Comparison of ENCODE assay signal across 21 cellular contexts in genomic region chr15:69498987-69499386, GRCh38.
"Had no signal": no experiment of that assay in that cellular context is flagged by ENCODE, and none has a peak within 500 bp of the region (broad histone marks: within the 10 kb centered on the region; RNA-seq: fewer than 3 reads in every experiment).

No MANE protein-coding gene starts in this region.

- H3K4me3 Mint-ChIP-seq: activated CD8-positive, alpha-beta T cell treated with anti-CD3 and anti-CD28 coated beads for 36 hours; activated naive CD8-positive, alpha-beta T cell; activated T-helper 1 cell treated with anti-CD3 and anti-CD28 coated beads, Interleukin-12 subunit alpha, Interleukin-12 subunit beta, Interleukin-2, Interleukin-4 antibody, amounts not matched to agents 30 ng/mL and 10 ng/mL and 1 ng/mL, durations not matched to agents 14 hours and 24 hours and 36 hours; T-helper 1 cell treated with Interleukin-12 subunit alpha and Interleukin-12 subunit beta and Interleukin-4 antibody, amounts not matched to agents 30 μg/mL and 1 μg/mL, for 36 hours had no signal

- H3K27me3 ChIP-seq: MG63, Peyer's patch had no signal

- H3K9me3 ChIP-seq: MG63, Peyer's patch had no signal

- H3K27ac Mint-ChIP-seq: activated CD8-positive, alpha-beta T cell treated with anti-CD3 and anti-CD28 coated beads for 36 hours; activated naive CD8-positive, alpha-beta T cell; activated T-helper 1 cell treated with anti-CD3 and anti-CD28 coated beads, Interleukin-12 subunit alpha, Interleukin-12 subunit beta, Interleukin-2, Interleukin-4 antibody, amounts not matched to agents 30 ng/mL and 10 ng/mL and 1 ng/mL, durations not matched to agents 14 hours and 24 hours and 36 hours; T-helper 1 cell treated with Interleukin-12 subunit alpha and Interleukin-12 subunit beta and Interleukin-4 antibody, amounts not matched to agents 30 μg/mL and 1 μg/mL, for 36 hours had no signal

- H3K27me3 Mint-ChIP-seq: activated CD8-positive, alpha-beta T cell treated with anti-CD3 and anti-CD28 coated beads for 36 hours; activated naive CD8-positive, alpha-beta T cell had no signal

- H3K27ac ChIP-seq: brain microvascular endothelial cell, KMS-11, Peyer's patch, RWPE1 had no signal

- H3K9me3 Mint-ChIP-seq: activated CD8-positive, alpha-beta T cell treated with anti-CD3 and anti-CD28 coated beads for 36 hours; activated T-helper 1 cell treated with anti-CD3 and anti-CD28 coated beads, Interleukin-12 subunit alpha, Interleukin-12 subunit beta, Interleukin-2, Interleukin-4 antibody, amounts not matched to agents 30 ng/mL and 10 ng/mL and 1 ng/mL, durations not matched to agents 14 hours and 24 hours and 36 hours; T-helper 1 cell treated with Interleukin-12 subunit alpha and Interleukin-12 subunit beta and Interleukin-4 antibody, amounts not matched to agents 30 μg/mL and 1 μg/mL, for 36 hours had no signal

- DNase-seq: activated CD4-positive, alpha-beta T cell treated with anti-CD3 and anti-CD28 coated beads for 4 hours; activated CD8-positive, alpha-beta memory T cell treated with anti-CD3 and anti-CD28 coated beads, Interleukin-2, amount 50 U/mL, for 4 hours; activated CD8-positive, alpha-beta T cell treated with anti-CD3 and anti-CD28 coated beads for 36 hours; activated effector memory CD4-positive, alpha-beta T cell treated with Interleukin-2 at 50 U/mL for 16 hours; activated naive CD4-positive, alpha-beta T cell; brain microvascular endothelial cell; caudate nucleus; MG63; NCI-H1105; NCI-H1436; NCI-H1694 treated with DMSO at 0.1 percent for 48 hours; NCI-H2081; NCI-H510A treated with DMSO at 0.1 percent for 48 hours; Peyer's patch; SHP77 had no signal

- ATAC-seq: activated CD4-positive, CD25-positive, alpha-beta regulatory T cell treated with anti-CD3 and anti-CD28 coated beads, Interleukin-2, amount 50 U/mL, for 24 hours; activated CD8-positive, alpha-beta T cell treated with anti-CD3 and anti-CD28 coated beads for 36 hours had no signal

- H3K36me3 ChIP-seq: brain microvascular endothelial cell, MG63, Peyer's patch had no signal

- H3K36me3 Mint-ChIP-seq: activated naive CD8-positive, alpha-beta T cell had no signal

- H3K4me1 ChIP-seq: Peyer's patch had no signal

- H3K4me3 ChIP-seq: MG63, Peyer's patch had no signal
